In the genomic region with DNA sequence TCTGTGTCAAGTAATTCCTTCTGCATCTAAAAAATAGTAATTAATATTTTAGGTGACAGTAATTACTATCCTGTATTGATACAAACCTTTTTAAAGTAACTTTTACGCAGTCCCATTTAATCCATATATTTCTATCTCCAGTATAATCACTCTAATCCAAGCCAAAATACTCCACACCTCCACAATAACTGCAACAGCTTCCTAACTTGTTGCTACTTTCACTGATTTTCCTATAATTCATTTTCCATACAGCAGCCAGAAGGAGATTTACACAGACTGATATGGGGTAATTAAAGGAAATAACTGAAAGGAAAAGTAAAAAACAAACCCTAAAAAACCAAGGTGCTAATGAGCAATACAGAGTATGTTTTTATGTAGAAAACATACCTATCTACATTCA, we compare ENCODE assay signal across 16 cellular contexts.
"Had no signal": no experiment of that assay in that cellular context is flagged by ENCODE, and none has a peak within 500 bp of the region (broad histone marks: within the 10 kb centered on the region; RNA-seq: fewer than 3 reads in every experiment).

No MANE protein-coding gene starts in this region.

- H3K27ac ChIP-seq: coronary artery, heart left ventricle, right atrium auricular region, sigmoid colon, skin epidermis, stomach had no signal

- H3K27me3 Mint-ChIP-seq: naive thymus-derived CD8-positive, alpha-beta T cell had no signal

- ATAC-seq: esophagus mucosa; heart left ventricle; left colon; left ventricle myocardium superior; naive thymus-derived CD8-positive, alpha-beta T cell had no signal

- H3K9me3 ChIP-seq: heart left ventricle, right atrium auricular region, sigmoid colon, stomach had no signal

- H3K27me3 ChIP-seq: heart left ventricle, right atrium auricular region, sigmoid colon, stomach had no signal

- H3K4me1 ChIP-seq: heart left ventricle, right atrium auricular region, sigmoid colon, stomach had no signal

- H3K4me3 ChIP-seq: coronary artery, heart left ventricle, right atrium auricular region, sigmoid colon, skin epidermis, stomach had no signal

- DNase-seq: effector CD4-positive, alpha-beta T cell; heart left ventricle; hippocampal formation; left colon; left ventricle myocardium superior; naive thymus-derived CD8-positive, alpha-beta T cell; posterior cingulate gyrus; sigmoid colon; stimulated activated CD4-positive, alpha-beta T cell treated with anti-CD3 and anti-CD28 coated beads, Interleukin-2, amount 100 ng/mL, for 24 hours; stimulated activated CD4-positive, alpha-beta T cell treated with anti-CD3 and anti-CD28 coated beads, Interleukin-4, amount 100 ng/mL, for 4 hours; stimulated activated naive CD4-positive, alpha-beta T cell; stomach had no signal

- H3K9me3 Mint-ChIP-seq: naive thymus-derived CD8-positive, alpha-beta T cell had no signal

- H3K4me3 Mint-ChIP-seq: naive thymus-derived CD8-positive, alpha-beta T cell had no signal
